In the genomic region with DNA sequence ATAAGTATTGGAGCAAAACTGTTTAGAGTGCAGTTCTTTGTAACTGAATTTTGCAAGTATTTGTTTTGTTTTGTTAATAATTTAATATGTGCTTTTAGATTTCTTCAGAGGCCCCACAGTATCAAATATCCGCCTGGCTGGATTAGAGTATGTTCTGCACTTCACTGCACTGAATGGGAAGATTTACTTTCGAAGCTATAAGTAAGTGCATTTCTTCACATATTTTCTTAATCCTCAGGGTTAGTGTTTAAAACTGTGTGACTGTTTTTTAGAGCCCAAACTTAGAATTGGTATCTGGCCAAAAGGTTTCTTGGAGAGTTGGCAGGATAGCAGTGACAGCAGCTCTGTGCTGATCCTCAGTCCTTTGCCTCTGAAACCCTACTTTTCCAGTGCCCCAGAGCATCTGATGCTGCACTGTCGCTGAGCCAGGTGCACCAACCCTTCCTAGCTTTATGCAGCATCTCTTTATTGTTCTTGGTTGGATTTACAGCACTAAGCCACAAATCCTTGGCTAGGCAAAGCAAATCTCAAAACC, we compare ENCODE assay signal across 21 cellular contexts.
"Had no signal": no experiment of that assay in that cellular context is flagged by ENCODE, and none has a peak within 500 bp of the region (broad histone marks: within the 10 kb centered on the region; RNA-seq: fewer than 3 reads in every experiment).

No MANE protein-coding gene starts in this region.

- H3K4me1 ChIP-seq: foreskin keratinocyte, right atrium auricular region had no signal

- H3K4me3 ChIP-seq: coronary artery, lower lobe of right lung, right atrium auricular region, stomach, upper lobe of left lung had no signal

- H3K4me3 Mint-ChIP-seq: activated CD4-positive, alpha-beta memory T cell treated with anti-CD3 and anti-CD28 coated beads, Interleukin-2, amount 10 ng/mL, durations not matched to agents 7 days and 5 days; activated naive CD8-positive, alpha-beta T cell treated with anti-CD3 and anti-CD28 coated beads, Interleukin-2, amount 10 ng/mL, durations not matched to agents 7 days and 5 days; activated T-helper 17 cell treated with anti-CD3 and anti-CD28 coated beads, Interleukin-2, amount 50 U/mL, for 72 hours; central memory CD8-positive, alpha-beta T cell; neural crest cell; stimulated activated effector memory CD8-positive, alpha-beta T cell treated with anti-CD3 and anti-CD28 coated beads, Interleukin-12 subunit alpha, Interleukin-12 subunit beta, amount 100 ng/mL, for 72 hours had no signal

- H3K27me3 Mint-ChIP-seq: activated CD4-positive, alpha-beta memory T cell treated with anti-CD3 and anti-CD28 coated beads, Interleukin-2, amount 10 ng/mL, durations not matched to agents 7 days and 5 days; activated naive CD8-positive, alpha-beta T cell treated with anti-CD3 and anti-CD28 coated beads, Interleukin-2, amount 10 ng/mL, durations not matched to agents 7 days and 5 days; activated T-helper 17 cell treated with anti-CD3 and anti-CD28 coated beads, Interleukin-2, amount 50 U/mL, for 72 hours; central memory CD8-positive, alpha-beta T cell had no signal

- DNase-seq: activated CD4-positive, alpha-beta memory T cell treated with anti-CD3 and anti-CD28 coated beads, Interleukin-2, amount 10 ng/mL, durations not matched to agents 7 days and 5 days; activated CD4-positive, alpha-beta T cell treated with anti-CD3 and anti-CD28 coated beads for 48 hours; activated CD4-positive, CD25-positive, alpha-beta regulatory T cell; activated naive CD4-positive, alpha-beta T cell treated with Interleukin-2 at 50 U/mL for 16 hours; activated naive CD8-positive, alpha-beta T cell treated with anti-CD3 and anti-CD28 coated beads, Interleukin-2, amount 10 ng/mL, durations not matched to agents 7 days and 5 days; activated T-cell treated with anti-CD3 and anti-CD28 coated beads, Interleukin-2, amount 50 U/mL, for 1 hour; foreskin keratinocyte; glutamatergic neuron; lower lobe of right lung; midbrain; stimulated activated CD4-positive, alpha-beta T cell treated with anti-CD3 and anti-CD28 coated beads, Interleukin-4, amount 100 ng/mL, for 24 hours; stomach; T-helper 1 cell; T-helper 9 cell; upper lobe of left lung had no signal

- H3K27me3 ChIP-seq: foreskin keratinocyte, right atrium auricular region, stomach, upper lobe of left lung had no signal

- H3K27ac Mint-ChIP-seq: activated CD4-positive, alpha-beta memory T cell treated with anti-CD3 and anti-CD28 coated beads, Interleukin-2, amount 10 ng/mL, durations not matched to agents 7 days and 5 days; activated naive CD8-positive, alpha-beta T cell treated with anti-CD3 and anti-CD28 coated beads, Interleukin-2, amount 10 ng/mL, durations not matched to agents 7 days and 5 days; activated T-helper 17 cell treated with anti-CD3 and anti-CD28 coated beads, Interleukin-2, amount 50 U/mL, for 72 hours; stimulated activated effector memory CD8-positive, alpha-beta T cell treated with anti-CD3 and anti-CD28 coated beads, Interleukin-12 subunit alpha, Interleukin-12 subunit beta, amount 100 ng/mL, for 72 hours had no signal

- H3K9me3 Mint-ChIP-seq: activated CD4-positive, alpha-beta memory T cell treated with anti-CD3 and anti-CD28 coated beads, Interleukin-2, amount 10 ng/mL, durations not matched to agents 7 days and 5 days; activated naive CD8-positive, alpha-beta T cell treated with anti-CD3 and anti-CD28 coated beads, Interleukin-2, amount 10 ng/mL, durations not matched to agents 7 days and 5 days; activated T-helper 17 cell treated with anti-CD3 and anti-CD28 coated beads, Interleukin-2, amount 50 U/mL, for 72 hours; central memory CD8-positive, alpha-beta T cell; neural crest cell; stimulated activated effector memory CD8-positive, alpha-beta T cell treated with anti-CD3 and anti-CD28 coated beads, Interleukin-12 subunit alpha, Interleukin-12 subunit beta, amount 100 ng/mL, for 72 hours had no signal

- H3K9me3 ChIP-seq: lower lobe of right lung, right atrium auricular region, stomach, upper lobe of left lung had no signal

- H3K4me1 Mint-ChIP-seq: stimulated activated effector memory CD8-positive, alpha-beta T cell treated with anti-CD3 and anti-CD28 coated beads, Interleukin-12 subunit alpha, Interleukin-12 subunit beta, amount 100 ng/mL, for 72 hours had no signal
